Comparison of ENCODE assay signal across 8 cellular contexts in genomic region chr22:25362215-25362882, GRCh38.
DNase-seq lines count a peak whose midpoint lies in the region; ATAC-seq and TF ChIP-seq lines count a peak whose summit lies in the region.

No MANE protein-coding gene starts in this region.

- H3K9me3 Mint-ChIP-seq in activated naive CD4-positive, alpha-beta T cell treated with anti-CD3 and anti-CD28 coated beads for 36 hours, result no peaks in the 10 kb centered on the region

- TF ChIP-seq POLR2A in prostate gland (IDR thresholded peaks at IDR 0.05) (no peak), uterus (IDR thresholded peaks at IDR 0.05) (no peak)

- H3K27ac Mint-ChIP-seq in activated naive CD4-positive, alpha-beta T cell treated with anti-CD3 and anti-CD28 coated beads for 36 hours, result no peak overlapping the region

- H3K27ac ChIP-seq in C4-2B (peak overlapping the region; percentile 1; the same call in 1 of the 2 replicates), SJSA1 (no peak overlapping the region), prostate gland (no peak overlapping the region), uterus (no peak overlapping the region)

- CTCF ChIA-PET in HEK293T (lab: Yijun Ruan, JAX), result interaction anchor here (0.6 to 1.3 kb wide), 4 partner anchors 34 to 411 kb away, joined by 3 to 4 read pairs (median 3); no protein-coding TSS in a partner anchor
- CTCF ChIA-PET in activated naive CD4-positive, alpha-beta T cell treated with anti-CD3 and anti-CD28 coated beads for 36 hours (lab: Charles Lee), result interaction anchor here (1.1 to 1.7 kb wide), 4 partner anchors 44 to 408 kb away, joined by 4 read pairs; no protein-coding TSS in a partner anchor

- H3K27me3 Mint-ChIP-seq in activated naive CD4-positive, alpha-beta T cell treated with anti-CD3 and anti-CD28 coated beads for 36 hours (ENCODE audit: low read depth), result no peaks in the 10 kb centered on the region

- TF ChIP-seq CTCF in C4-2B (conservative IDR thresholded peaks at IDR 0.05) (peak; percentile 96), prostate gland (IDR thresholded peaks at IDR 0.05) (peak; percentile 51 to 83 (median 72)), uterus (IDR thresholded peaks at IDR 0.05) (peak; percentile 62 to 81 (median 64))

- H3K4me3 ChIP-seq in SJSA1 (no peak overlapping the region), prostate gland (no peak overlapping the region), uterus (no peak overlapping the region)

- H3K36me3 ChIP-seq in SJSA1 (peaks cover 81% of the 10 kb centered on the region), prostate gland (no peaks in the 10 kb centered on the region), uterus (no peaks in the 10 kb centered on the region)

- H3K36me3 Mint-ChIP-seq in activated naive CD4-positive, alpha-beta T cell treated with anti-CD3 and anti-CD28 coated beads for 36 hours (ENCODE audit: low read depth), result peaks cover 7% of the 10 kb centered on the region

- no peaks in the 10 kb centered on the region for H3K27me3 ChIP-seq in SJSA1 (replicated peaks)
- no peaks in the 10 kb centered on the region for H3K27me3 ChIP-seq in prostate gland (replicated peaks; ENCODE audit: insufficient read depth)
- no peaks in the 10 kb centered on the region for H3K27me3 ChIP-seq in uterus

- POLR2A ChIA-PET in HEK293T (lab: Yijun Ruan, JAX), result no interaction called here

- 40% methylated on average over 17 of the region's 17 CpGs for WGBS in prostate gland

- H3K4me1 ChIP-seq in SJSA1 (replicated peaks) (peaks cover 32% of the 10 kb centered on the region), prostate gland (replicated peaks) (no peaks in the 10 kb centered on the region), uterus (no peaks in the 10 kb centered on the region)

- H3K4me3 Mint-ChIP-seq in activated naive CD4-positive, alpha-beta T cell treated with anti-CD3 and anti-CD28 coated beads for 36 hours, result no peak overlapping the region

- intact Hi-C loops in activated naive CD4-positive, alpha-beta T cell treated with anti-CD3 and anti-CD28 coated beads for 36 hours (cut with micrococcal nuclease), result loop anchor here (1.0 to 5.0 kb wide), 3 partner anchors 40 to 410 kb away; no protein-coding TSS in a partner anchor
- intact Hi-C loops in head of caudate nucleus (cut with DNase I) (loop anchor here (5.0 kb wide), 1 partner anchor 85 kb away; no protein-coding TSS in a partner anchor), prostate gland (cut with DNase I) (no loop called here), uterus (cut with DNase I; ENCODE audit: low total_unique reads) (no loop called here)

- no peak for ATAC-seq in HG03521 (IDR thresholded peaks at IDR 0.05; ENCODE audit: unreplicated experiment)

- DNase-seq in HEK293T (ENCODE audit: extremely low spot score) (peak; percentile 86), SJSA1 (ENCODE audit: low read depth in 1 of 2, low spot score in 2 of 2) (peak; percentile 76 to 84), head of caudate nucleus (peak; percentile 28 to 89 (median 68)), prostate gland (ENCODE audit: low spot score) (peak; percentile 45), uterus (peak; percentile 33 to 52)
- peak; percentile 83 for DNase-seq in activated naive CD4-positive, alpha-beta T cell treated with anti-CD3 and anti-CD28 coated beads for 36 hours

- no peaks in the 10 kb centered on the region for H3K4me1 Mint-ChIP-seq in activated naive CD4-positive, alpha-beta T cell treated with anti-CD3 and anti-CD28 coated beads for 36 hours (ENCODE audit: low read depth)

- H3K9me3 ChIP-seq in SJSA1 (replicated peaks), result no peaks in the 10 kb centered on the region
- H3K9me3 ChIP-seq in prostate gland, result no peaks in the 10 kb centered on the region
- H3K9me3 ChIP-seq in uterus, result no peaks in the 10 kb centered on the region

TF ChIP-seq in HEK293T, 16 proteins besides CTCF, POLR2A, EP300 and RAD21:
- TF ChIP-seq CTBP1 (IDR thresholded peaks at IDR 0.05; ENCODE audit: borderline replicate concordance) (no peak), FOXK2 (IDR thresholded peaks at IDR 0.05) (no peak), HDGF (IDR thresholded peaks at IDR 0.05; ENCODE audit: borderline replicate concordance) (no peak), TARDBP (IDR thresholded peaks at IDR 0.05) (no peak), ARNT (IDR thresholded peaks at IDR 0.05) (no peak), FOXA1 (IDR thresholded peaks at IDR 0.05) (no peak), ZNF384 (IDR thresholded peaks at IDR 0.05) (no peak), L3MBTL2 (conservative IDR thresholded peaks at IDR 0.05) (no peak), FOXM1 (IDR thresholded peaks at IDR 0.05; ENCODE audit: borderline replicate concordance) (no peak), BHLHE40 (IDR thresholded peaks at IDR 0.05; ENCODE audit: borderline replicate concordance) (no peak), LEF1 (IDR thresholded peaks at IDR 0.05; ENCODE audit: borderline replicate concordance) (no peak), ELF4 (IDR thresholded peaks at IDR 0.05) (no peak), NFRKB (IDR thresholded peaks at IDR 0.05) (no peak), SP1 (IDR thresholded peaks at IDR 0.05) (no peak), PKNOX1 (IDR thresholded peaks at IDR 0.05) (no peak), SUZ12 (IDR thresholded peaks at IDR 0.05) (no peak)

Comparison
In these comparisons a context has a peak if more than half of its experiments do, and no peak if none do; other contexts are left out.
1. intact Hi-C loops: an anchor here in activated naive CD4-positive, alpha-beta T cell treated with anti-CD3 and anti-CD28 coated beads for 36 hours (1.0 to 5.0 kb wide) and head of caudate nucleus (5.0 kb wide); none called in prostate gland and uterus.